14 cellular contexts compared by ENCODE assay signal in the genomic region with DNA sequence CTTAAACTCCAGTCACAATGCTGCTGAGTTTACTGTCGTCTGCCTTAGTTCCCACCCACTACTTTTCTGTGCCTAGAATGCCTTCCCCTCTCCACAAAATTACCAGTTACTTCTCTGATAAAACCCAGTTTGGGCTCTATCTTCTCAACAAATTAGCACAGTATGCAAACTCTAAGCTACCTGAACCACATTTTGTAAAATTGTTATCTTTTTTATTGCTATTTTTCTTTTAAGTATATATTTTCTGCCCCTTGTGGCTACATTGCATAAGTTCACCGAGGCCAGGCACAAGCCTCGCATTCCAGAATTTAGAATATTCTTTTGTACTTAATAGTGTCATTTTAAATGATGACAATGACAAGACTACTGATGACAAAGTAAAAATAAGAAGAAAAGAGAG. TPM values are rescaled to one million over a fixed set of nuclear protein-coding genes. Genes with fewer than 3 reads are reported as not detected.
DNase-seq lines count a peak whose midpoint lies in the region; TF ChIP-seq lines count a peak whose summit lies in the region.
"Had no signal": no experiment of that assay in that cellular context is flagged by ENCODE, and none has a peak within 500 bp of the region (broad histone marks: within the 10 kb centered on the region; RNA-seq: fewer than 3 reads in every experiment).

No MANE protein-coding gene starts in this region.

- H3K36me3 Mint-ChIP-seq in endothelial cell (ENCODE audit: low read depth, unreplicated experiment) (no peaks in the 10 kb centered on the region), progenitor cell of endocrine pancreas (ENCODE audit: insufficient read depth) (peaks cover 4% of the 10 kb centered on the region)

- peaks cover 4% of the 10 kb centered on the region for H3K4me1 Mint-ChIP-seq in endothelial cell (ENCODE audit: unreplicated experiment)
- H3K4me1 Mint-ChIP-seq in progenitor cell of endocrine pancreas (ENCODE audit: low read depth), result peaks cover 20% of the 10 kb centered on the region

- H3K9me3 Mint-ChIP-seq in endothelial cell (ENCODE audit: unreplicated experiment) (no peaks in the 10 kb centered on the region), progenitor cell of endocrine pancreas (ENCODE audit: low read depth) (peaks cover 7% of the 10 kb centered on the region)
- H3K9me3 Mint-ChIP-seq: activated T-cell treated with anti-CD3 and anti-CD28 coated beads, Interleukin-2, amount 50 U/mL, for 24 hours; effector memory CD8-positive, alpha-beta T cell had no signal

- H3K9ac ChIP-seq in OCI-LY1 (ENCODE audit: low read length), result no peak overlapping the region

- H3K4me3 Mint-ChIP-seq in endothelial cell (ENCODE audit: unreplicated experiment) (no peak overlapping the region), progenitor cell of endocrine pancreas (ENCODE audit: low read depth) (no peak overlapping the region)
- H3K4me3 Mint-ChIP-seq: activated T-cell treated with anti-CD3 and anti-CD28 coated beads, Interleukin-2, amount 50 U/mL, for 24 hours; effector memory CD8-positive, alpha-beta T cell had no signal

- TF ChIP-seq CTCF in GM12874 (IDR thresholded peaks at IDR 0.05; ENCODE audit: insufficient read depth, low read depth, low read length), result peak; percentile 11; the same call in 1 of the 2 replicates
- peak; percentile 44 for TF ChIP-seq CTCF in OCI-LY1 (IDR thresholded peaks at IDR 0.05; ENCODE audit: low read length)
- peak; percentile 84 for TF ChIP-seq CTCF in endothelial cell (IDR thresholded peaks at IDR 0.05; ENCODE audit: unreplicated experiment)
- peak; percentile 64 for TF ChIP-seq CTCF in progenitor cell of endocrine pancreas (IDR thresholded peaks at IDR 0.05; ENCODE audit: unreplicated experiment)

- H3K27ac ChIP-seq in OCI-LY1 (ENCODE audit: low read depth, low read length, poor library complexity, severe bottlenecking), result no peak overlapping the region
- H3K27ac ChIP-seq: suprapubic skin had no signal

- H3K27me3 ChIP-seq in OCI-LY1 (ENCODE audit: insufficient read depth, low read length), result no peaks in the 10 kb centered on the region
- H3K27me3 ChIP-seq: suprapubic skin had no signal

- no peaks in the 10 kb centered on the region for H3K9me3 ChIP-seq in OCI-LY1 (ENCODE audit: low read length)
- H3K9me3 ChIP-seq: suprapubic skin had no signal

- H3F3A ChIP-seq in OCI-LY1 (ENCODE audit: insufficient read depth, low read length), result no peaks in the 10 kb centered on the region

- no peaks in the 10 kb centered on the region for H3K9me2 ChIP-seq in OCI-LY1 (ENCODE audit: low read depth, low read length)

- no peaks in the 10 kb centered on the region for H3K36me3 ChIP-seq in OCI-LY1 (ENCODE audit: insufficient read depth, low read length)
- H3K36me3 ChIP-seq: suprapubic skin had no signal

- H3K79me2 ChIP-seq in OCI-LY1 (ENCODE audit: insufficient read depth, low read length), result no peaks in the 10 kb centered on the region

- no peaks in the 10 kb centered on the region for H3K27me3 Mint-ChIP-seq in endothelial cell (ENCODE audit: unreplicated experiment)
- no peaks in the 10 kb centered on the region for H3K27me3 Mint-ChIP-seq in progenitor cell of endocrine pancreas
- H3K27me3 Mint-ChIP-seq: activated T-cell treated with anti-CD3 and anti-CD28 coated beads, Interleukin-2, amount 50 U/mL, for 24 hours; effector memory CD8-positive, alpha-beta T cell had no signal

- no peak overlapping the region for H3K4me3 ChIP-seq in OCI-LY1 (ENCODE audit: low read depth, low read length, poor library complexity, severe bottlenecking)
- H3K4me3 ChIP-seq: suprapubic skin had no signal

- H3K27ac Mint-ChIP-seq in endothelial cell (ENCODE audit: unreplicated experiment), result no peak overlapping the region
- no peak overlapping the region for H3K27ac Mint-ChIP-seq in progenitor cell of endocrine pancreas
- H3K27ac Mint-ChIP-seq: activated T-cell treated with anti-CD3 and anti-CD28 coated beads, Interleukin-2, amount 50 U/mL, for 24 hours; effector memory CD8-positive, alpha-beta T cell had no signal

- H4K20me1 ChIP-seq in OCI-LY1 (ENCODE audit: insufficient read depth, low read length), result no peaks in the 10 kb centered on the region

- no peak overlapping the region for H2AFZ ChIP-seq in OCI-LY1 (ENCODE audit: low read length)

- no peak for DNase-seq in endothelial cell (ENCODE audit: low spot score)
- no peak for DNase-seq in progenitor cell of endocrine pancreas (ENCODE audit: low spot score, unreplicated experiment)
- DNase-seq in AG08396 (ENCODE audit: low spot score), result no peak
- DNase-seq in middle frontal gyrus (ENCODE audit: extremely low spot score, low spot score), result no peak
- no peak for DNase-seq in activated naive CD4-positive, alpha-beta T cell (lab: John Stamatoyannopoulos, UW)
- DNase-seq: activated CD4-positive, alpha-beta T cell treated with anti-CD3 and anti-CD28 coated beads for 1 hour; activated T-cell treated with anti-CD3 and anti-CD28 coated beads, Interleukin-2, amount 50 U/mL, for 24 hours; effector memory CD8-positive, alpha-beta T cell; head of caudate nucleus; NCI-H2029; stimulated activated CD4-positive, alpha-beta T cell treated with anti-CD3 and anti-CD28 coated beads, Interleukin-12 subunit alpha, Interleukin-12 subunit beta, amount 100 ng/mL, for 4 hours had no signal

- H3K4me1 ChIP-seq in OCI-LY1 (ENCODE audit: insufficient read depth, low read length, severe bottlenecking), result no peaks in the 10 kb centered on the region

- H3K4me2 ChIP-seq in OCI-LY1 (ENCODE audit: low read length), result no peak overlapping the region

RNA-seq across cellular contexts. Expression of gene POU5F2, which starts 60.0 kb away (rescaled TPM):
- total RNA-seq in endothelial cell (ENCODE audit: unreplicated experiment), result 0.64 TPM
- total RNA-seq in progenitor cell of endocrine pancreas, result 0.96 and 1.1 TPM in 2 replicates

Comparison
In these comparisons a context has a peak if more than half of its experiments do, and no peak if none do; other contexts are left out.
1. CTCF ChIP-seq: peak in every context shown above with its lines; median percentile 84 in endothelial cell; 64 in progenitor cell of endocrine pancreas; 44 in OCI-LY1; 11 in GM12874.